Comparison of ENCODE assay signal across 17 cellular contexts in the genomic region with DNA sequence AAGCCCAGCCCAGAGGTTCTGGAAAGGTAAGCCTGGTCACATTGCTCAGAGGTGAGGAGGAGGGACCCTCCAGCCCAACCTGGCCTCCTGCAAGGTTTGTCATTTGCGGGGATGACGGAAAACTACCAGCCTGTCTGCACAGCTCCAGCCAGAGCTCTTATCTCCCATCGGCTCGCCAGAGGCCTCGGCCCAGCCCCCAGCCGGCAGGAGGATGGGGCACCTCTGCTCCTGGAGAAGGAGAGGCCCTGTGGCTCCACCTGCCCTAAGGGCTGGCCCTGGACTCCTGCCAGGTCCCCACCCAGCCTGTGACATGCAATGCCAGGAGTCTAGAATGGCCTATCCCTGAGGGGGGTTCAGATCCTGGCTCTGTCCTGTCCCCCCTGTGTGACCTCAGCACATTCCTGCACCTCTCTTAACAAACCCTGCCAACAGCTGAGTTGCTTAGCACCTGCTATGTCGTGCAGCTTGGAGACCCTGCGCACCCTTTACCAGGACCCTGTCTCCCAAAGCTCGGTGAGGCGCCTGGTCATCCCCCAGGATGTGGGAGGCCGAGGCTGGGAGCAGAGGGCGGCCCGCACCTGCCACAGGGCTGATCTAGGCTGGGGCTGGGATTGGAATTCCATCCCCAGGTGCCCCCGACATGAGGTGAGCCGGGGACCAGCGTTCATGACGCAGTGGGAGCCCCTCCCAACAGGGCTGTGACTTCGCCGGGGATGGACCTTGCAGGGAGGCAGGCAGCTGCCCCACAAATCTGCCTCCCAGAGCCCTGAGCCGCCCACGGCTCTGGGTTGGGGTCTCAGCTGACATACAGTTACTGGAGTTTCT. TPM values are rescaled to one million over a fixed set of nuclear protein-coding genes. Genes with fewer than 3 reads are reported as not detected.
DNase-seq lines count a peak whose midpoint lies in the region; ATAC-seq, FAIRE-seq and TF ChIP-seq lines count a peak whose summit lies in the region.
"Had no signal": no experiment of that assay in that cellular context is flagged by ENCODE, and none has a peak within 500 bp of the region (broad histone marks: within the 10 kb centered on the region; RNA-seq: fewer than 3 reads in every experiment).

No MANE protein-coding gene starts in this region.

- intact Hi-C loops in left colon (cut with DNase I, micrococcal nuclease): no loop called here
- intact Hi-C loops in kidney (cut with DNase I): no loop called here

- peaks cover 0 to 2% of the 10 kb centered on the region in 2 donors for H3K4me1 ChIP-seq in kidney (ENCODE audit: control insufficient read depth in 1 of 2, insufficient read depth in 1 of 2, low read depth in 1 of 2, low read length in 2 of 2)
- H3K4me1 ChIP-seq: breast epithelium, tibial nerve had no signal

- H3K27ac ChIP-seq in kidney (ENCODE audit: low read depth in 2 of 2, low read length in 2 of 2): no peak overlapping the region
- H3K27ac ChIP-seq: breast epithelium, dorsolateral prefrontal cortex, tibial nerve had no signal

- no peak overlapping the region for H3K9ac ChIP-seq in kidney (ENCODE audit: low read length in 2 of 2)

- FAIRE-seq in kidney (lab: Jason Lieb, UNC): no peak

- H3K9me3 ChIP-seq in kidney (ENCODE audit: control insufficient read depth in 1 of 2, low read length in 2 of 2): no peaks in the 10 kb centered on the region

- no peak overlapping the region for H3K4me3 ChIP-seq in kidney (ENCODE audit: low read length in 2 of 2)
- H3K4me3 ChIP-seq: breast epithelium, dorsolateral prefrontal cortex, tibial nerve had no signal

- no peaks in the 10 kb centered on the region for H3K36me3 ChIP-seq in kidney (ENCODE audit: control insufficient read depth in 1 of 2, insufficient read depth in 2 of 2, low read length in 2 of 2)
- H3K36me3 ChIP-seq: breast epithelium, tibial nerve had no signal

- no peak for TF ChIP-seq CTCF in kidney (IDR thresholded peaks at IDR 0.05; ENCODE audit: borderline replicate concordance, extremely low read depth, insufficient read depth)

- ATAC-seq in left colon: peak; percentile 51
- ATAC-seq: Right ventricle myocardium inferior had no signal

- peak; percentile 69 for DNase-seq in NCI-H2029 (lab: John Stamatoyannopoulos, UW)
- no peak for DNase-seq in NCI-H2029 treated with DMSO at 0.1 percent for 48 hours (lab: John Stamatoyannopoulos, UW)
- DNase-seq in DMS79 treated with DMSO at 0.1 percent for 48 hours (lab: John Stamatoyannopoulos, UW): peak; percentile 47
- peak; percentile 11 for DNase-seq in NCI-H69 (lab: John Stamatoyannopoulos, UW)
- DNase-seq in left colon: peak in 1 of 2 donors; percentile 19
- DNase-seq in NOMO-1 treated with dmso at 0.1 percent for 144 hours (lab: John Stamatoyannopoulos, UW; ENCODE audit: unreplicated experiment): no peak
- no peak for DNase-seq in activated naive CD4-positive, alpha-beta T cell treated with Interleukin-2 at 50 U/mL for 16 hours
- no peak for DNase-seq in kidney
- DNase-seq: activated naive CD8-positive, alpha-beta T cell treated with anti-CD3 and anti-CD28 coated beads for 36 hours; activated T-cell treated with anti-CD3 and anti-CD28 coated beads for 4 hours; CD4-positive, CD25-positive, alpha-beta regulatory T cell; dorsolateral prefrontal cortex; MV-4-11; occipital lobe had no signal

RNA-seq across cellular contexts. Expression of a gene that starts 14.4 kb away (rescaled TPM):
- total RNA-seq in left colon: under 1 TPM; 0.84 to 0.92 TPM
- 36.2 TPM for total RNA-seq in kidney
- 21.9 TPM for polyA plus RNA-seq in kidney (ENCODE audit: insufficient read depth, low read depth, low replicate concordance)
- total RNA-seq: activated naive CD8-positive, alpha-beta T cell treated with anti-CD3 and anti-CD28 coated beads for 36 hours; CD4-positive, CD25-positive, alpha-beta regulatory T cell had no signal
- polyA plus RNA-seq: CD4-positive, CD25-positive, alpha-beta regulatory T cell had no signal

Comparison
In these comparisons a context has a peak if more than half of its experiments do, and no peak if none do; other contexts are left out.
1. DNase-seq: peak in NCI-H2029 (single experiment), DMS79 treated with DMSO at 0.1 percent for 48 hours (single experiment) and NCI-H69 (single experiment); none in NCI-H2029 treated with DMSO at 0.1 percent for 48 hours (single experiment), NOMO-1 treated with dmso at 0.1 percent for 144 hours (single experiment), activated naive CD4-positive, alpha-beta T cell treated with Interleukin-2 at 50 U/mL for 16 hours (single experiment) and kidney (single experiment).
2. RNA of a gene that starts 14.4 kb away (total RNA-seq): 36.2 TPM in kidney (single experiment); 0.84 to 0.92 TPM in left colon; every median in the first group is over 10 times any median in the second.